ENCODE assay signal across 16 cellular contexts in genomic region chr21:42006765-42007164, GRCh38. TPM values are rescaled to one million over a fixed set of nuclear protein-coding genes. Genes with fewer than 3 reads are reported as not detected.
A peak's percentile ranks its signal among the peaks of the same experiment; 100 is the strongest.
DNase-seq lines count a peak whose midpoint lies in the region; ATAC-seq, FAIRE-seq and TF ChIP-seq lines count a peak whose summit lies in the region.
"Had no signal": no experiment of that assay in that cellular context is flagged by ENCODE, and none has a peak within 500 bp of the region (broad histone marks: within the 10 kb centered on the region; RNA-seq: fewer than 3 reads in every experiment).

No MANE protein-coding gene starts in this region.

- TF ChIP-seq CTCF in GM23338 (conservative IDR thresholded peaks at IDR 0.05; ENCODE audit: low read depth in 2 of 2) (no peak), D721Med (IDR thresholded peaks at IDR 0.05; ENCODE audit: insufficient read depth, missing control alignments) (no peak)

- no peaks in the 10 kb centered on the region for H3K9me3 ChIP-seq in SJCRH30 (replicated peaks)
- H3K9me3 ChIP-seq: BE2C had no signal

- H3K36me3 Mint-ChIP-seq in GM23338 (ENCODE audit: low read depth), result peaks cover 21% of the 10 kb centered on the region

- no peak overlapping the region for H3K27ac ChIP-seq in GM23338 (ENCODE audit: low read depth)
- no peak overlapping the region for H3K27ac ChIP-seq in SJCRH30
- H3K27ac ChIP-seq: KMS-11 had no signal

- no peak overlapping the region for H3K27ac Mint-ChIP-seq in GM23338
- H3K27ac Mint-ChIP-seq: CD8-positive, alpha-beta T cell had no signal

- H3K4me2 ChIP-seq in GM23338, result no peak overlapping the region
- H3K4me2 ChIP-seq: KMS-11 had no signal

- FAIRE-seq in D721Med (lab: Jason Lieb, UNC), result no peak

- peak; percentile 25 for DNase-seq in ELR (ENCODE audit: low read depth)
- no peak for DNase-seq in GM23338 (ENCODE audit: low spot score)
- DNase-seq in RKO (ENCODE audit: low spot score), result peak; percentile 87
- DNase-seq in islet precursor cell, result peak; percentile 12
- DNase-seq in SJCRH30, result no peak
- DNase-seq in D721Med (ENCODE audit: insufficient read length, low spot score), result no peak
- no peak for DNase-seq in stimulated activated CD4-positive, alpha-beta T cell treated with anti-CD3 and anti-CD28 coated beads, Interleukin-4, amount 100 ng/mL, for 24 hours
- DNase-seq: BE2C; CD8-positive, alpha-beta T cell; DMS 273 treated with DMSO at 0.1 percent for 48 hours; H7; NCI-H1105 treated with DMSO at 0.1 percent for 48 hours; NCI-H187 treated with DMSO at 0.1 percent for 48 hours; NCI-H774; SIG-M5 had no signal

- H3K27me3 ChIP-seq in GM23338 (ENCODE audit: insufficient read depth) (peaks cover 14% of the 10 kb centered on the region), SJCRH30 (no peaks in the 10 kb centered on the region)
- H3K27me3 ChIP-seq: BE2C had no signal

- H3K4me1 ChIP-seq in GM23338 (ENCODE audit: insufficient read depth), result peaks cover 10% of the 10 kb centered on the region
- H3K4me1 ChIP-seq in SJCRH30, result peaks cover 6% of the 10 kb centered on the region

- peaks cover 10% of the 10 kb centered on the region for H4K20me1 ChIP-seq in GM23338 (replicated peaks; ENCODE audit: insufficient read depth)

- no peak overlapping the region for H2AFZ ChIP-seq in GM23338

- H3K27me3 Mint-ChIP-seq in GM23338 (ENCODE audit: insufficient read depth, low read depth, poor library complexity), result peaks cover 19% of the 10 kb centered on the region

- peaks cover 13% of the 10 kb centered on the region for H3K4me1 Mint-ChIP-seq in GM23338

- no peak overlapping the region for H3K4me3 Mint-ChIP-seq in GM23338

- H3K4me3 ChIP-seq in GM23338, result 0 out of 2 replicates have a peak overlapping the region, but pooled peaks have one; percentile 26
- H3K4me3 ChIP-seq in SJCRH30, result no peak overlapping the region

- ATAC-seq in GM23338, result no peak
- ATAC-seq: CD8-positive, alpha-beta T cell had no signal

- H3F3A ChIP-seq in GM23338 (replicated peaks; ENCODE audit: low read depth), result peaks cover under 1% of the 10 kb centered on the region; the same call in 1 of the 2 replicates

- no peaks in the 10 kb centered on the region for H3K9me3 Mint-ChIP-seq in GM23338
- H3K9me3 Mint-ChIP-seq: CD8-positive, alpha-beta T cell had no signal

- no peaks in the 10 kb centered on the region for H3K9me2 ChIP-seq in GM23338 (ENCODE audit: insufficient read depth)

- peaks cover 60% of the 10 kb centered on the region for H3K79me2 ChIP-seq in GM23338 (replicated peaks; ENCODE audit: insufficient read depth)

- H3K36me3 ChIP-seq in GM23338 (ENCODE audit: insufficient read depth) (no peaks in the 10 kb centered on the region), SJCRH30 (peaks cover 19% of the 10 kb centered on the region)

TF ChIP-seq in GM23338, 12 proteins besides CTCF, POLR2A, EP300 and RAD21:
- TF ChIP-seq ZNF462 (CRISPR knock-in tag; IDR thresholded peaks at IDR 0.05) (no peak), ZNF114 (CRISPR knock-in tag; IDR thresholded peaks at IDR 0.05) (no peak), POLR2AphosphoS5 (IDR thresholded peaks at IDR 0.05; ENCODE audit: low read depth) (no peak), EZH2phosphoT487 (IDR thresholded peaks at IDR 0.05; ENCODE audit: unreplicated experiment) (no peak), NANOG (IDR thresholded peaks at IDR 0.05; ENCODE audit: borderline replicate concordance) (no peak), REST (IDR thresholded peaks at IDR 0.05; ENCODE audit: unreplicated experiment) (no peak), CREB1 (CRISPR knock-in tag; IDR thresholded peaks at IDR 0.05; ENCODE audit: low read depth) (no peak)

RNA-seq across cellular contexts. Expression of gene ZBTB21, which starts 3.4 kb away (rescaled TPM):
- total RNA-seq in GM23338 (2014; rRNA removed; shearing (Covaris generic)), result 11.0 and 13.6 TPM in 2 replicates
- 8.7 and 10.0 TPM in 2 replicates for polyA plus RNA-seq in GM23338 (2016; fragmentation: Nextera tagmentation; extraction: Ambion mirVana)
- 20.5 and 25.7 TPM in 2 replicates for total RNA-seq in SJCRH30 (2014; rRNA removed; shearing (Covaris generic))

RNA-seq across cellular contexts. Expression of gene C2CD2, which starts 52.9 kb away (rescaled TPM):
- total RNA-seq in GM23338 (2014; rRNA removed; shearing (Covaris generic)), result 12.7 and 16.2 TPM in 2 replicates
- polyA plus RNA-seq in GM23338 (2016; fragmentation: Nextera tagmentation; extraction: Ambion mirVana), result 3.1 and 4.5 TPM in 2 replicates
- 14.1 and 14.5 TPM in 2 replicates for total RNA-seq in SJCRH30 (2014; rRNA removed; shearing (Covaris generic))

Comparison
In these comparisons a context has a peak if more than half of its experiments do, and no peak if none do; other contexts are left out.
1. DNase-seq: peak in ELR (single experiment), RKO (single experiment) and islet precursor cell (single experiment); none in GM23338 (single experiment), SJCRH30 (0 of 2), D721Med (single experiment) and stimulated activated CD4-positive, alpha-beta T cell treated with anti-CD3 and anti-CD28 coated beads, Interleukin-4, amount 100 ng/mL, for 24 hours (single experiment).